23 cellular contexts compared by ENCODE assay signal in genomic region chr10:30847642-30848041, GRCh38.
A peak's percentile ranks its signal among the peaks of the same experiment; 100 is the strongest.
DNase-seq lines count a peak whose midpoint lies in the region; ATAC-seq, FAIRE-seq and TF ChIP-seq lines count a peak whose summit lies in the region.
"Had no signal": no experiment of that assay in that cellular context is flagged by ENCODE, and none has a peak within 500 bp of the region (broad histone marks: within the 10 kb centered on the region; RNA-seq: fewer than 3 reads in every experiment).

No MANE protein-coding gene starts in this region.

- TF ChIP-seq POLR2A in H1 (IDR thresholded peaks at IDR 0.05; ENCODE audit: control extremely low read depth in 1 of 2, low read depth in 2 of 2, low read length in 2 of 2) (no peak), body of pancreas (IDR thresholded peaks at IDR 0.05) (no peak)

- H3K23me2 ChIP-seq in H9 (ENCODE audit: insufficient read length, low read depth, low read length, poor library complexity, severe bottlenecking) (no peaks in the 10 kb centered on the region), H1 (ENCODE audit: low read depth, low read length) (no peaks in the 10 kb centered on the region)

- H2BK12ac ChIP-seq in H9 (ENCODE audit: insufficient read length, low read depth, low read length) = no peak overlapping the region
- H2BK12ac ChIP-seq in H1 (ENCODE audit: low read depth, low read length) = no peak overlapping the region
- H2BK12ac ChIP-seq in neuronal stem cell (ENCODE audit: low read length) = no peak overlapping the region

- H2BK20ac ChIP-seq in H9 (ENCODE audit: low read depth, low read length, poor library complexity, severe bottlenecking) (no peak overlapping the region), H1 (ENCODE audit: low read length) (no peak overlapping the region)

- H3T11ph ChIP-seq in H9 (ENCODE audit: low read length) = no peak overlapping the region

- H3K79me1 ChIP-seq in H9 (ENCODE audit: insufficient read depth, low read depth, low read length, poor library complexity, severe bottlenecking) (no peaks in the 10 kb centered on the region), H1 (ENCODE audit: low read depth, low read length) (no peaks in the 10 kb centered on the region), neuronal stem cell (ENCODE audit: low read depth, low read length) (no peaks in the 10 kb centered on the region)

- H4K8ac ChIP-seq in H9 (replicated peaks; ENCODE audit: insufficient read length, low read depth, low read length) (no peak overlapping the region), H1 (ENCODE audit: extremely low read depth, insufficient read depth, low read length) (peak overlapping the region; percentile 6; the same call in 1 of the 2 replicates), neuronal stem cell (ENCODE audit: low read depth, low read length) (peak overlapping the region; percentile 93)

- TF ChIP-seq EP300 in H1 (IDR thresholded peaks at IDR 0.05; ENCODE audit: borderline replicate concordance in 1 of 2, low read depth in 2 of 2, low read length in 2 of 2) = no peak

- H2BK15ac ChIP-seq in H9 (ENCODE audit: low read depth, low read length) = no peak overlapping the region
- no peak overlapping the region for H2BK15ac ChIP-seq in H1 (ENCODE audit: low read length)
- no peak overlapping the region for H2BK15ac ChIP-seq in neuronal stem cell (ENCODE audit: low read length)

- CTCF ChIA-PET in H1 (lab: Charles Lee; ENCODE audit: partially characterized antibody) = interaction anchor here (0.7 to 1.3 kb wide), 4 partner anchors 10 to 775 kb away, joined by 3 to 4 read pairs (median 3); no protein-coding TSS in a partner anchor

- H3K4me1 Mint-ChIP-seq in H9 = no peaks in the 10 kb centered on the region
- H3K4me1 Mint-ChIP-seq: CD4-positive, alpha-beta memory T cell; GM23338 had no signal

- H4K91ac ChIP-seq in H9 (ENCODE audit: insufficient read length, low read depth, low read length) (no peak overlapping the region), H1 (replicated peaks; ENCODE audit: insufficient read length, low read length) (no peak overlapping the region), neuronal stem cell (ENCODE audit: low read depth, low read length, poor library complexity) (no peak overlapping the region)

- no peak overlapping the region for H3K4me3 Mint-ChIP-seq in H9
- H3K4me3 Mint-ChIP-seq: CD4-positive, alpha-beta memory T cell; GM23338 had no signal

- H3K4me2 ChIP-seq in H9 (ENCODE audit: insufficient read depth, insufficient read length, low read length) (no peak overlapping the region), H1 (ENCODE audit: insufficient read depth in 1 of 2, low read depth in 2 of 2, low read length in 2 of 2) (no peak overlapping the region), neuronal stem cell (ENCODE audit: insufficient read depth, low read length, poor library complexity, severe bottlenecking) (no peak overlapping the region)
- H3K4me2 ChIP-seq: A549, GM23338 had no signal

- H2AFZ ChIP-seq in H9 (ENCODE audit: low read length) (no peak overlapping the region), H1 (ENCODE audit: low read length) (no peak overlapping the region), neuronal stem cell (ENCODE audit: low read length) (no peak overlapping the region)
- H2AFZ ChIP-seq: GM23338 had no signal

- H3K9me3 ChIP-seq in H9 (ENCODE audit: control insufficient read depth, low read depth, low read length) = no peaks in the 10 kb centered on the region
- H3K9me3 ChIP-seq in H1 (ENCODE audit: insufficient read depth in 2 of 2, low read depth in 1 of 2, low read length in 1 of 2) = no peaks in the 10 kb centered on the region
- peaks cover 0 to 5% of the 10 kb centered on the region in 2 donors for H3K9me3 ChIP-seq in neuronal stem cell (replicated peaks in 1 of 2; ENCODE audit: control insufficient read depth in 2 of 2, insufficient read depth in 1 of 2, low read depth in 1 of 2, low read length in 2 of 2)
- H3K9me3 ChIP-seq in body of pancreas = no peaks in the 10 kb centered on the region
- H3K9me3 ChIP-seq: A549 had no signal

- intact Hi-C loops in sciatic nerve (cut with DNase I) (no loop called here), body of pancreas (cut with DNase I) (no loop called here)

- TF ChIP-seq CTCF in H9 (conservative IDR thresholded peaks at IDR 0.05) = no peak
- TF ChIP-seq CTCF in H1 (IDR thresholded peaks at IDR 0.05; ENCODE audit: control extremely low read depth in 1 of 3, insufficient read depth in 1 of 3, low read depth in 1 of 3, low read length in 3 of 3) = no peak
- no peak for TF ChIP-seq CTCF in body of pancreas (IDR thresholded peaks at IDR 0.05)

- H4K5ac ChIP-seq in H9 (ENCODE audit: insufficient read length, low read depth, low read length) (no peak overlapping the region), H1 (ENCODE audit: insufficient read length, low read depth, low read length) (no peak overlapping the region)

- peak; percentile 51 for ATAC-seq in sciatic nerve
- no peak for ATAC-seq in body of pancreas
- ATAC-seq in HG03159 (IDR thresholded peaks at IDR 0.05; ENCODE audit: unreplicated experiment) = no peak
- ATAC-seq: A549, GM23338 had no signal

- TF ChIP-seq RAD21 in H1 (IDR thresholded peaks at IDR 0.05 in 1 of 2, conservative IDR thresholded peaks at IDR 0.05 in 1 of 2; ENCODE audit: low read depth in 2 of 2, low read length in 2 of 2) = no peak

- H2AK5ac ChIP-seq in H9 (ENCODE audit: insufficient read length, low read length) (no peak overlapping the region), H1 (ENCODE audit: low read depth, low read length) (no peak overlapping the region), neuronal stem cell (ENCODE audit: low read depth, low read length) (peak overlapping the region; percentile 74)

- H4K20me1 ChIP-seq in H9 (ENCODE audit: control insufficient read depth, insufficient read depth, insufficient read length) (no peaks in the 10 kb centered on the region), H1 (replicated peaks in 1 of 2; ENCODE audit: control insufficient read depth in 1 of 2, insufficient read depth in 2 of 2, low read length in 2 of 2) (no peaks in the 10 kb centered on the region)

- WGBS in H9 (ENCODE audit: extremely low coverage, insufficient read length, low lambda C conversion rate) = no CpG with 5 or more reads among the region's 10 CpGs
- WGBS in H1 (ENCODE audit: extremely low coverage in 1 of 2, insufficient coverage in 1 of 2, insufficient read length in 1 of 2, insufficient replicate concordance in 2 of 2, low coverage in 1 of 2, low lambda C conversion rate in 2 of 2, missing lambda C conversion rate in 1 of 2), 2 experiments = 88% methylated on average over 6 of the region's 10 CpGs; no CpG with 5 or more reads in 1 of the 2 experiments
- WGBS in neuronal stem cell (ENCODE audit: extremely low coverage in 2 of 2, insufficient read length in 2 of 2, insufficient replicate concordance in 1 of 2), 2 donors = no CpG with 5 or more reads among the region's 10 CpGs
- WGBS in body of pancreas, 2 donors = 90% methylated on average over 10 of the region's 10 CpGs; no CpG with 5 or more reads in 1 of the 2 donors

- POLR2A ChIA-PET in H1 (lab: Charles Lee; ENCODE audit: partially characterized antibody) = no interaction called here

- no peaks in the 10 kb centered on the region for H3K27me3 ChIP-seq in H9 (ENCODE audit: insufficient read depth, low read length)
- no peaks in the 10 kb centered on the region for H3K27me3 ChIP-seq in H1 (replicated peaks in 1 of 4; ENCODE audit: control insufficient read depth in 3 of 4, extremely low read depth in 1 of 4, insufficient read depth in 3 of 4, low read length in 3 of 4)
- H3K27me3 ChIP-seq in neuronal stem cell (ENCODE audit: control insufficient read depth in 3 of 3, insufficient read depth in 3 of 3, low read depth in 1 of 3, low read length in 3 of 3) = no peaks in the 10 kb centered on the region
- H3K27me3 ChIP-seq in body of pancreas = no peaks in the 10 kb centered on the region

- no peak overlapping the region for H3K27ac ChIP-seq in H9 (ENCODE audit: insufficient read length, low read depth, low read length)
- no peak overlapping the region for H3K27ac ChIP-seq in H1 (ENCODE audit: low read depth, low read length)
- no peak overlapping the region for H3K27ac ChIP-seq in neuronal stem cell (replicated peaks; ENCODE audit: low read length)
- H3K27ac ChIP-seq in body of pancreas = no peak overlapping the region
- H3K27ac ChIP-seq: 22Rv1, A549 had no signal

- H3K23ac ChIP-seq in H9 (ENCODE audit: insufficient read length, low read depth, low read length) = no peak overlapping the region
- no peak overlapping the region for H3K23ac ChIP-seq in H1 (ENCODE audit: insufficient read length)
- H3K23ac ChIP-seq in neuronal stem cell (ENCODE audit: low read depth, low read length, poor library complexity) = peak overlapping the region; percentile 68

- H2BK5ac ChIP-seq in H9 (ENCODE audit: insufficient read length, low read length) (no peak overlapping the region), H1 (ENCODE audit: low read depth, low read length) (no peak overlapping the region), neuronal stem cell (ENCODE audit: low read length) (peak overlapping the region; percentile 72)

- FAIRE-seq in H1 (lab: Jason Lieb, UNC) = no peak
- FAIRE-seq: A549, GM12891, GM18507, H54 had no signal

- no peak overlapping the region for H3K18ac ChIP-seq in H9 (ENCODE audit: insufficient read length, low read depth, low read length)
- H3K18ac ChIP-seq in H1 (ENCODE audit: extremely low read depth, low read length) = no peak overlapping the region
- peak overlapping the region; percentile 74 for H3K18ac ChIP-seq in neuronal stem cell (ENCODE audit: low read length)

- no peak overlapping the region for H3K56ac ChIP-seq in H9 (ENCODE audit: insufficient read length, low read depth, low read length)
- no peak overlapping the region for H3K56ac ChIP-seq in H1 (replicated peaks; ENCODE audit: insufficient read length, low read depth, low read length)

- no peak overlapping the region for H3K4ac ChIP-seq in H9 (ENCODE audit: low read depth, low read length)
- no peak overlapping the region for H3K4ac ChIP-seq in H1 (replicated peaks; ENCODE audit: insufficient read length, low read depth, low read length)
- H3K4ac ChIP-seq in neuronal stem cell (ENCODE audit: low read length) = peak overlapping the region; percentile 53

- H3K36me3 Mint-ChIP-seq in H9 (ENCODE audit: insufficient read depth in 1 of 3, low read depth in 3 of 3) = peaks cover 0 to 1% (median 0%) of the 10 kb centered on the region in 3 experiments; a peak in 3 of 7 replicates

- DNase-seq in H9 (no peak), H1 (ENCODE audit: low read depth in 1 of 2, low spot score in 2 of 2) (no peak), neuronal stem cell (ENCODE audit: low spot score) (no peak), sciatic nerve (ENCODE audit: low spot score) (no peak), body of pancreas (no peak), 8988T (no peak)
- DNase-seq in activated naive CD4-positive, alpha-beta T cell treated with Interleukin-2 at 50 U/mL for 16 hours = no peak
- DNase-seq: ACHN; C1 segment of cervical spinal cord; Calu3; CD4-positive, alpha-beta memory T cell; COR-L47; DMS53; DMS79 treated with DMSO at 0.1 percent for 48 hours; GF-D8; HCEC 1CT had no signal

- peaks cover 4% of the 10 kb centered on the region for H3K27me3 Mint-ChIP-seq in H9 (ENCODE audit: low read depth)
- H3K27me3 Mint-ChIP-seq: CD4-positive, alpha-beta memory T cell had no signal

- no peak overlapping the region for H3K9ac ChIP-seq in H9 (ENCODE audit: extremely low read depth, insufficient read length, low read length)
- H3K9ac ChIP-seq in H1 (replicated peaks in 1 of 4; ENCODE audit: extremely low read depth in 1 of 4, low read depth in 3 of 4, low read length in 3 of 4) = no peak overlapping the region
- H3K9ac ChIP-seq in neuronal stem cell (ENCODE audit: low read depth, low read length, poor library complexity) = no peak overlapping the region

- H3K4me1 ChIP-seq in H9 (ENCODE audit: insufficient read depth, low read length) (no peaks in the 10 kb centered on the region; the same call in 1 of the 2 replicates), H1 (replicated peaks in 1 of 4; ENCODE audit: control insufficient read depth in 3 of 4, insufficient read depth in 4 of 4, low read length in 3 of 4) (no peaks in the 10 kb centered on the region; a peak in 1 of 7 replicates), neuronal stem cell (ENCODE audit: control insufficient read depth in 2 of 2, insufficient read depth in 1 of 2, low read depth in 1 of 2, low read length in 2 of 2) (peaks cover 0 to 1% of the 10 kb centered on the region in 2 donors), body of pancreas (no peaks in the 10 kb centered on the region)
- H3K4me1 ChIP-seq: A549 had no signal

- H3K4me3 ChIP-seq in H1 (ENCODE audit: extremely low read depth in 1 of 4, insufficient read depth in 2 of 4, low read depth in 3 of 4, low read length in 4 of 4) (no peak overlapping the region), neuronal stem cell (ENCODE audit: low read length in 2 of 2) (no peak overlapping the region), body of pancreas (no peak overlapping the region)
- H3K4me3 ChIP-seq: A549, GM23338 had no signal

- no peaks in the 10 kb centered on the region for H3K9me3 Mint-ChIP-seq in H9
- H3K9me3 Mint-ChIP-seq: CD4-positive, alpha-beta memory T cell had no signal

- H2BK120ac ChIP-seq in H9 (ENCODE audit: low read depth, low read length, poor library complexity, severe bottlenecking) = no peak overlapping the region
- H2BK120ac ChIP-seq in H1 (replicated peaks; ENCODE audit: low read depth, low read length) = no peak overlapping the region
- H2BK120ac ChIP-seq in neuronal stem cell (ENCODE audit: low read depth, low read length) = no peak overlapping the region

- peak overlapping the region; percentile 43; the same call in 1 of the 2 replicates for H3K14ac ChIP-seq in H9 (ENCODE audit: insufficient read depth, low read length)
- H3K14ac ChIP-seq in H1 (ENCODE audit: insufficient read length) = no peak overlapping the region
- no peak overlapping the region for H3K14ac ChIP-seq in neuronal stem cell (ENCODE audit: low read length)

- H3K79me2 ChIP-seq in H9 (ENCODE audit: insufficient read depth, low read length) (no peaks in the 10 kb centered on the region; the same call in 1 of the 2 replicates), H1 (ENCODE audit: control insufficient read depth in 1 of 2, insufficient read depth in 2 of 2, low read length in 2 of 2) (no peaks in the 10 kb centered on the region)

- H3K27ac Mint-ChIP-seq in H9 = no peak overlapping the region
- H3K27ac Mint-ChIP-seq: CD4-positive, alpha-beta memory T cell; GM23338 had no signal

- no peaks in the 10 kb centered on the region for H3K36me3 ChIP-seq in H1 (ENCODE audit: control insufficient read depth in 2 of 4, insufficient read depth in 4 of 4, low read length in 3 of 4)
- H3K36me3 ChIP-seq in neuronal stem cell (replicated peaks in 1 of 2; ENCODE audit: control insufficient read depth in 2 of 2, insufficient read depth in 2 of 2, low read length in 2 of 2) = no peaks in the 10 kb centered on the region
- H3K36me3 ChIP-seq in body of pancreas (replicated peaks in 1 of 2; ENCODE audit: insufficient read depth in 1 of 2, low read depth in 2 of 2) = no peaks in the 10 kb centered on the region
